In the genomic region with DNA sequence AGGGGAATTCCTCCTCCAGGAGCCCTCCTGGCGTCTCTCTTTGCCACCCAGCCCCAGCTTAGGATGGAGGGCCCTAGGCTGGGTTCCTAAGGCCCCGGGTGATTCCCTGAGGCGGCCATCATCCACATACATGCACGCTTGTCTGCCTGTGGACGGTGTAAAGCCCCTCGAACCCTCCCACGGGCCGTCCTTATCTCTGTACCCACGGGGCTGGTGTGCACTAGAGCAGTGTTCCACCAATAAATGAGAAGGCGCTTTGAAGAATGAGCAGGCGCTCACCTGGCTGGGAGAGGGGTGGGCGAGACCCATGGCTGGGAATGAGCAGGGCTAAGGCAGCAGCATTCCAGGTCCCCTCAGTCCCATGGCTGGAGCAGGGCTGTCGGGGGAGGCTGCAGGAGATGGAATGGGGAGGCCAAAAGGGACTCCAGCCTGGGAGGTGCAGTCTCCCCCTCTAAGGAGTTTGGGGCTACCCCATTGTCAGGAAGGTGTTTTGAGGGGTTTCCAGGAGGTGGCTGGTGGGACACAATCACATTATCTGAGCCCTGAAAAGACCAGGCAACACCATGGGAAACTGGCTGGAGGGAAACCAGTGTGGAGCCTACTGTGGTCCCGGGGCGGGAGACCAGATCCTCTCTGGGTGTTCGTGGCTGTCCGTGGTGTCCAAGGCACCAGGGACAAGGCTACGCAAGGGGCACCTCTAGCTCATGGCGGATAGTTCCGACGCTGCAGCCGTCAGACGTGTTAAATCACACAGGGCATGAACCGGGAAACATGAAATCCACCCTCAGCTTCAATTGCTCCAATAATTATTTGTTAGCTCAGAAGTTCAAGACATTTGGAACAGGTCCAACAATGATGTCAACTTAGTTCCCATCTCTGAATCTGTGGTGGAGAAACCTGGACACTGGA, we compare ENCODE assay signal across 12 cellular contexts.
DNase-seq lines count a peak whose midpoint lies in the region; FAIRE-seq and TF ChIP-seq lines count a peak whose summit lies in the region.
"Had no signal": no experiment of that assay in that cellular context is flagged by ENCODE, and none has a peak within 500 bp of the region (broad histone marks: within the 10 kb centered on the region; RNA-seq: fewer than 3 reads in every experiment).

No MANE protein-coding gene starts in this region.

- H3K9me3 Mint-ChIP-seq in progenitor cell of endocrine pancreas (ENCODE audit: low read depth): no peaks in the 10 kb centered on the region
- H3K9me3 Mint-ChIP-seq: IgD-negative memory B cell; T-helper 1 cell treated with Interleukin-12 subunit alpha and Interleukin-12 subunit beta and Interleukin-4 antibody, amounts not matched to agents 30 μg/mL and 1 μg/mL, for 36 hours had no signal

- TF ChIP-seq CTCF in fibroblast of mammary gland (conservative IDR thresholded peaks at IDR 0.05; ENCODE audit: control insufficient read depth, insufficient read depth, low read depth, low read length) (no peak), progenitor cell of endocrine pancreas (IDR thresholded peaks at IDR 0.05; ENCODE audit: unreplicated experiment) (no peak), prostate gland (IDR thresholded peaks at IDR 0.05) (no peak)

- H3K4me1 Mint-ChIP-seq in progenitor cell of endocrine pancreas (ENCODE audit: low read depth): peaks cover 17% of the 10 kb centered on the region

- no peak overlapping the region for H3K4me3 ChIP-seq in fibroblast of mammary gland (ENCODE audit: control insufficient read depth, low read depth, low read length)
- no peak overlapping the region for H3K4me3 ChIP-seq in prostate gland

- H3K36me3 Mint-ChIP-seq in progenitor cell of endocrine pancreas (ENCODE audit: insufficient read depth): no peaks in the 10 kb centered on the region

- H3K27ac ChIP-seq in prostate gland: no peak overlapping the region

- DNase-seq in HT-29 (ENCODE audit: low spot score) (peak; percentile 52), NCI-H2227 treated with DMSO at 0.1 percent for 48 hours (lab: John Stamatoyannopoulos, UW) (peak; percentile 40), fibroblast of mammary gland (ENCODE audit: low read depth) (peak; percentile 51), progenitor cell of endocrine pancreas (ENCODE audit: low spot score, unreplicated experiment) (no peak), H54 (ENCODE audit: insufficient read length, low spot score) (no peak), prostate gland (ENCODE audit: low spot score) (no peak), GM12892 (ENCODE audit: insufficient read length) (no peak)
- DNase-seq: caudate nucleus; GDM1; stimulated activated naive CD4-positive, alpha-beta T cell treated with Interleukin-2 at 50 U/mL for 16 hours had no signal

- H3K4me3 Mint-ChIP-seq in progenitor cell of endocrine pancreas (ENCODE audit: low read depth): no peak overlapping the region

- TF ChIP-seq POLR2A in H54 (IDR thresholded peaks at IDR 0.05; ENCODE audit: low read depth, low read length) (no peak), prostate gland (IDR thresholded peaks at IDR 0.05) (no peak), GM12892 (IDR thresholded peaks at IDR 0.05; ENCODE audit: low read depth, low read length) (no peak)

- no peaks in the 10 kb centered on the region for H3K27me3 ChIP-seq in prostate gland (replicated peaks; ENCODE audit: insufficient read depth)

- H3K9me3 ChIP-seq in prostate gland: no peaks in the 10 kb centered on the region

- intact Hi-C loops in prostate gland (cut with DNase I): no loop called here

- peaks cover 5% of the 10 kb centered on the region for H3K4me1 ChIP-seq in prostate gland (replicated peaks)

- FAIRE-seq in H54 (lab: Jason Lieb, UNC) (no peak), GM12892 (lab: Jason Lieb, UNC) (no peak)

- peak overlapping the region; percentile 49 for H3K27ac Mint-ChIP-seq in progenitor cell of endocrine pancreas

- peaks cover 3% of the 10 kb centered on the region for H3K27me3 Mint-ChIP-seq in progenitor cell of endocrine pancreas
- H3K27me3 Mint-ChIP-seq: IgD-negative memory B cell had no signal

- WGBS in prostate gland: 76% methylated on average over 24 of the region's 24 CpGs

- no peaks in the 10 kb centered on the region for H3K36me3 ChIP-seq in prostate gland

Comparison
In these comparisons a context has a peak if more than half of its experiments do, and no peak if none do; other contexts are left out.
1. DNase-seq: peak in HT-29 (single experiment), NCI-H2227 treated with DMSO at 0.1 percent for 48 hours (single experiment) and fibroblast of mammary gland (single experiment); none in progenitor cell of endocrine pancreas (single experiment), H54 (single experiment), prostate gland (single experiment) and GM12892 (single experiment).